Comparison of ENCODE assay signal across 1 cellular context in the genomic region with DNA sequence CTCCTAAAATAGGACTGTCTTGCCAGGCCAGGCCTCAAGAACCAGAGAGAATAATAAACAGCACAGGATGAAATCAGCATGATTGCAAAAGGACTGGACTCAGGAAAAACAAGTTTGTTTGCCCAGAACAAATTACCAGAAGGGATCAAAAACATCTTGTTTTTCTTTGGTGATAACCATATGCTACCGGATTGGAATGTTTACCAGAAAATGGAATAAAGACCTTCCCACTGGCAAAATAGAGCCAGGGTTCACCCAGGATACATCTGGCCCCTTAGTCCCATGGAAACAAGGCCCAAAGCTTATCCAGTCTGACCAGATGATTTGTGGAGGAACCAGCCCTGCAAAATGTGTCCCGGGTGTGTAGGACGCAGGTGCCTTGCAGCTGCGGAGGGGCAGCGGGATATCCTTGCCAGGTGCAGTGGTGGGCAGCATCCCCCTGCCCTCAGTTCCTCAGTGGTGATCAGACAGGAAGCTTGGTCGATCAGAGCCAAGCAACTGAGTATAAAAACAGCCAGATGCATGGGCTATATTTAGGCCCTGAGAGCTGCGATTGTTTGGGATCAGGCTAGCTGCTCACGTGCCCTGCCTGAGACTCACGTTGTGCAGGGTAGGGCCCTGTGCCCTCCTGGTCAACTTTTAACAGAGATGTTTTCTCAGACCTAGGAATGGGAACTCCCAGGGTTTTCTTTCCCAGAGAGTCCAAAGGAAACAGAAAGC.
TF ChIP-seq lines count a peak whose summit lies in the region.

No MANE protein-coding gene starts in this region.

TF ChIP-seq in HepG2, 621 proteins besides CTCF, POLR2A, EP300 and RAD21 (continued from another document and continues in another):
- no peak for TF ChIP-seq ZHX1 (CRISPR knock-in tag; IDR thresholded peaks at IDR 0.05; ENCODE audit: low read depth)
- TF ChIP-seq ZNF33A (CRISPR knock-in tag; IDR thresholded peaks at IDR 0.05; ENCODE audit: borderline replicate concordance), result no peak
- 0 out of 2 replicates have a peak, but pooled peaks have one; percentile 45 for TF ChIP-seq TOE1 (CRISPR knock-in tag; IDR thresholded peaks at IDR 0.05)
- no peak for TF ChIP-seq ZC3H13 (CRISPR knock-in tag; IDR thresholded peaks at IDR 0.05)
- TF ChIP-seq ZBTB14 (CRISPR knock-in tag; IDR thresholded peaks at IDR 0.05), result no peak
- TF ChIP-seq HNRNPK (IDR thresholded peaks at IDR 0.05; ENCODE audit: low read depth, low read length, poor library complexity, severe bottlenecking), result no peak
- peak; percentile 53; the same call in 1 of the 2 replicates for TF ChIP-seq FOXA1 (IDR thresholded peaks at IDR 0.05)
- TF ChIP-seq FOXA1 (CRISPR knock-in tag; IDR thresholded peaks at IDR 0.05), result peak; percentile 89
- no peak; the same call in 1 of the 2 replicates for TF ChIP-seq ZNF512 (CRISPR knock-in tag; IDR thresholded peaks at IDR 0.05)
- no peak for TF ChIP-seq DR1 (CRISPR knock-in tag; IDR thresholded peaks at IDR 0.05)
- 0 out of 2 replicates have a peak, but pooled peaks have one; percentile 18 for TF ChIP-seq NKX3-1 (CRISPR knock-in tag; IDR thresholded peaks at IDR 0.05)
- no peak for TF ChIP-seq GTF3A (CRISPR knock-in tag; conservative IDR thresholded peaks at IDR 0.05)
- peak; percentile 64 for TF ChIP-seq IRX3 (CRISPR knock-in tag; IDR thresholded peaks at IDR 0.05; ENCODE audit: borderline replicate concordance, low read depth)
- no peak for TF ChIP-seq HMGA1 (CRISPR knock-in tag; conservative IDR thresholded peaks at IDR 0.05)
- TF ChIP-seq, protein P1, sequence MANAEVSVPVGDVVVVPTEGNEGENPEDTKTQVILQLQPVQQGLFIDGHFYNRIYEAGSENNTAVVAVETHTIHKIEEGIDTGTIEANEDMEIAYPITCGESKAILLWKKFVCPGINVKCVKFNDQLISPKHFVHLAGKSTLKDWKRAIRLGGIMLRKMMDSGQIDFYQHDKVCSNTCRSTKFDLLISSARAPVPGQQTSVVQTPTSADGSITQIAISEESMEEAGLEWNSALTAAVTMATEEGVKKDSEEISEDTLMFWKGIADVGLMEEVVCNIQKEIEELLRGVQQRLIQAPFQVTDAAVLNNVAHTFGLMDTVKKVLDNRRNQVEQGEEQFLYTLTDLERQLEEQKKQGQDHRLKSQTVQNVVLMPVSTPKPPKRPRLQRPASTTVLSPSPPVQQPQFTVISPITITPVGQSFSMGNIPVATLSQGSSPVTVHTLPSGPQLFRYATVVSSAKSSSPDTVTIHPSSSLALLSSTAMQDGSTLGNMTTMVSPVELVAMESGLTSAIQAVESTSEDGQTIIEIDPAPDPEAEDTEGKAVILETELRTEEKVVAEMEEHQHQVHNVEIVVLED (CRISPR knock-in tag; IDR thresholded peaks at IDR 0.05; ENCODE audit: borderline replicate concordance), result no peak; the same call in 1 of the 2 replicates
- TF ChIP-seq SRF (IDR thresholded peaks at IDR 0.05; ENCODE audit: low read depth, low read length), result no peak
- no peak for TF ChIP-seq ONECUT2 (CRISPR knock-in tag; IDR thresholded peaks at IDR 0.05)
- TF ChIP-seq, protein P2, sequence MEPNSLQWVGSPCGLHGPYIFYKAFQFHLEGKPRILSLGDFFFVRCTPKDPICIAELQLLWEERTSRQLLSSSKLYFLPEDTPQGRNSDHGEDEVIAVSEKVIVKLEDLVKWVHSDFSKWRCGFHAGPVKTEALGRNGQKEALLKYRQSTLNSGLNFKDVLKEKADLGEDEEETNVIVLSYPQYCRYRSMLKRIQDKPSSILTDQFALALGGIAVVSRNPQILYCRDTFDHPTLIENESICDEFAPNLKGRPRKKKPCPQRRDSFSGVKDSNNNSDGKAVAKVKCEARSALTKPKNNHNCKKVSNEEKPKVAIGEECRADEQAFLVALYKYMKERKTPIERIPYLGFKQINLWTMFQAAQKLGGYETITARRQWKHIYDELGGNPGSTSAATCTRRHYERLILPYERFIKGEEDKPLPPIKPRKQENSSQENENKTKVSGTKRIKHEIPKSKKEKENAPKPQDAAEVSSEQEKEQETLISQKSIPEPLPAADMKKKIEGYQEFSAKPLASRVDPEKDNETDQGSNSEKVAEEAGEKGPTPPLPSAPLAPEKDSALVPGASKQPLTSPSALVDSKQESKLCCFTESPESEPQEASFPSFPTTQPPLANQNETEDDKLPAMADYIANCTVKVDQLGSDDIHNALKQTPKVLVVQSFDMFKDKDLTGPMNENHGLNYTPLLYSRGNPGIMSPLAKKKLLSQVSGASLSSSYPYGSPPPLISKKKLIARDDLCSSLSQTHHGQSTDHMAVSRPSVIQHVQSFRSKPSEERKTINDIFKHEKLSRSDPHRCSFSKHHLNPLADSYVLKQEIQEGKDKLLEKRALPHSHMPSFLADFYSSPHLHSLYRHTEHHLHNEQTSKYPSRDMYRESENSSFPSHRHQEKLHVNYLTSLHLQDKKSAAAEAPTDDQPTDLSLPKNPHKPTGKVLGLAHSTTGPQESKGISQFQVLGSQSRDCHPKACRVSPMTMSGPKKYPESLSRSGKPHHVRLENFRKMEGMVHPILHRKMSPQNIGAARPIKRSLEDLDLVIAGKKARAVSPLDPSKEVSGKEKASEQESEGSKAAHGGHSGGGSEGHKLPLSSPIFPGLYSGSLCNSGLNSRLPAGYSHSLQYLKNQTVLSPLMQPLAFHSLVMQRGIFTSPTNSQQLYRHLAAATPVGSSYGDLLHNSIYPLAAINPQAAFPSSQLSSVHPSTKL (CRISPR knock-in tag; IDR thresholded peaks at IDR 0.05), result peak; percentile 90
- TF ChIP-seq, protein P3, sequence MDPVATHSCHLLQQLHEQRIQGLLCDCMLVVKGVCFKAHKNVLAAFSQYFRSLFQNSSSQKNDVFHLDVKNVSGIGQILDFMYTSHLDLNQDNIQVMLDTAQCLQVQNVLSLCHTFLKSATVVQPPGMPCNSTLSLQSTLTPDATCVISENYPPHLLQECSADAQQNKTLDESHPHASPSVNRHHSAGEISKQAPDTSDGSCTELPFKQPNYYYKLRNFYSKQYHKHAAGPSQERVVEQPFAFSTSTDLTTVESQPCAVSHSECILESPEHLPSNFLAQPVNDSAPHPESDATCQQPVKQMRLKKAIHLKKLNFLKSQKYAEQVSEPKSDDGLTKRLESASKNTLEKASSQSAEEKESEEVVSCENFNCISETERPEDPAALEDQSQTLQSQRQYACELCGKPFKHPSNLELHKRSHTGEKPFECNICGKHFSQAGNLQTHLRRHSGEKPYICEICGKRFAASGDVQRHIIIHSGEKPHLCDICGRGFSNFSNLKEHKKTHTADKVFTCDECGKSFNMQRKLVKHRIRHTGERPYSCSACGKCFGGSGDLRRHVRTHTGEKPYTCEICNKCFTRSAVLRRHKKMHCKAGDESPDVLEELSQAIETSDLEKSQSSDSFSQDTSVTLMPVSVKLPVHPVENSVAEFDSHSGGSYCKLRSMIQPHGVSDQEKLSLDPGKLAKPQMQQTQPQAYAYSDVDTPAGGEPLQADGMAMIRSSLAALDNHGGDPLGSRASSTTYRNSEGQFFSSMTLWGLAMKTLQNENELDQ (CRISPR knock-in tag; IDR thresholded peaks at IDR 0.05; ENCODE audit: borderline replicate concordance), result no peak
- peak; percentile 83 for TF ChIP-seq ZFX (CRISPR knock-in tag; IDR thresholded peaks at IDR 0.05; ENCODE audit: low read depth)
- TF ChIP-seq, protein P4, sequence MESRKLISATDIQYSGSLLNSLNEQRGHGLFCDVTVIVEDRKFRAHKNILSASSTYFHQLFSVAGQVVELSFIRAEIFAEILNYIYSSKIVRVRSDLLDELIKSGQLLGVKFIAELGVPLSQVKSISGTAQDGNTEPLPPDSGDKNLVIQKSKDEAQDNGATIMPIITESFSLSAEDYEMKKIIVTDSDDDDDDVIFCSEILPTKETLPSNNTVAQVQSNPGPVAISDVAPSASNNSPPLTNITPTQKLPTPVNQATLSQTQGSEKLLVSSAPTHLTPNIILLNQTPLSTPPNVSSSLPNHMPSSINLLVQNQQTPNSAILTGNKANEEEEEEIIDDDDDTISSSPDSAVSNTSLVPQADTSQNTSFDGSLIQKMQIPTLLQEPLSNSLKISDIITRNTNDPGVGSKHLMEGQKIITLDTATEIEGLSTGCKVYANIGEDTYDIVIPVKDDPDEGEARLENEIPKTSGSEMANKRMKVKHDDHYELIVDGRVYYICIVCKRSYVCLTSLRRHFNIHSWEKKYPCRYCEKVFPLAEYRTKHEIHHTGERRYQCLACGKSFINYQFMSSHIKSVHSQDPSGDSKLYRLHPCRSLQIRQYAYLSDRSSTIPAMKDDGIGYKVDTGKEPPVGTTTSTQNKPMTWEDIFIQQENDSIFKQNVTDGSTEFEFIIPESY (CRISPR knock-in tag; IDR thresholded peaks at IDR 0.05), result no peak
- peak; percentile 94 for TF ChIP-seq MEF2D (CRISPR knock-in tag; IDR thresholded peaks at IDR 0.05)
- no peak for TF ChIP-seq ZNF383 (CRISPR knock-in tag; IDR thresholded peaks at IDR 0.05; ENCODE audit: borderline replicate concordance)
- TF ChIP-seq ZNF720 (CRISPR knock-in tag; IDR thresholded peaks at IDR 0.05), result no peak
- no peak for TF ChIP-seq ZNF83 (CRISPR knock-in tag; IDR thresholded peaks at IDR 0.05; ENCODE audit: borderline replicate concordance)
- TF ChIP-seq EED (CRISPR knock-in tag; IDR thresholded peaks at IDR 0.05), result no peak; the same call in 1 of the 2 replicates
- peak; percentile 61; the same call in 1 of the 2 replicates for TF ChIP-seq REPIN1 (CRISPR knock-in tag; IDR thresholded peaks at IDR 0.05; ENCODE audit: borderline replicate concordance, low read depth)
- TF ChIP-seq ZNF451 (CRISPR knock-in tag; IDR thresholded peaks at IDR 0.05), result no peak; the same call in 1 of the 2 replicates
- TF ChIP-seq TARDBP (CRISPR knock-in tag; IDR thresholded peaks at IDR 0.05), result peak; percentile 85
- peak; percentile 95 for TF ChIP-seq ISL2 (CRISPR knock-in tag; IDR thresholded peaks at IDR 0.05)
- TF ChIP-seq HIC2 (CRISPR knock-in tag; IDR thresholded peaks at IDR 0.05; ENCODE audit: low read depth), result peak; percentile 76
- peak; percentile 86 for TF ChIP-seq ATF2 (CRISPR knock-in tag; IDR thresholded peaks at IDR 0.05)
- TF ChIP-seq TCF7 (IDR thresholded peaks at IDR 0.05; ENCODE audit: low read depth), result peak; percentile 93
- TF ChIP-seq HDAC1 (CRISPR knock-in tag; IDR thresholded peaks at IDR 0.05), result no peak; the same call in 1 of the 2 replicates
- TF ChIP-seq ARNT2 (CRISPR knock-in tag; IDR thresholded peaks at IDR 0.05; ENCODE audit: low read depth), result peak; percentile 12; the same call in 1 of the 2 replicates
- no peak; the same call in 1 of the 2 replicates for TF ChIP-seq YEATS2 (CRISPR knock-in tag; IDR thresholded peaks at IDR 0.05; ENCODE audit: borderline replicate concordance)
- 0 out of 2 replicates have a peak, but pooled peaks have one; percentile 36 for TF ChIP-seq ZSCAN29 (CRISPR knock-in tag; conservative IDR thresholded peaks at IDR 0.05)
- peak; percentile 61; the same call in 1 of the 2 replicates for TF ChIP-seq NCOR1 (IDR thresholded peaks at IDR 0.05; ENCODE audit: borderline replicate concordance, low read length)
